9 cellular contexts compared by ENCODE assay signal in the genomic region with DNA sequence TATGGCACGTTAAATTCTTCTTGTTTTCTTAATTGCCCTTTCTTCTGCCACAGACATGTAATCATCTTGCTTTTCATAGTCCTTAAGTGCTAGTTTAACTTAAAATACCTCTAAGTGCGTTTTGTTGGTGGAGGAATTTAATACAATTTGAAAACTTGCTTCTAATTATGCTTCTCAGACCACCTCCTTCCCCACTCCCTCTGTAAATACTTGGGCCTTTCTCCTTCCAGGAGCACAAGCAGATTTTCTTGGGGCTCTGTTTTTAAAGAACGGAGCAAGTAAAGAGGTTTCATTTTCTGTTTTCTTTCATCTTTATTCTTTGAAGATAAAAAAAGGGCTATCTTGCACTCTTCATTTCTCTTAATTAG. TPM values are rescaled to one million over a fixed set of nuclear protein-coding genes. Genes with fewer than 3 reads are reported as not detected.
DNase-seq lines count a peak whose midpoint lies in the region; ATAC-seq, FAIRE-seq and TF ChIP-seq lines count a peak whose summit lies in the region.
"Had no signal": no experiment of that assay in that cellular context is flagged by ENCODE, and none has a peak within 500 bp of the region (broad histone marks: within the 10 kb centered on the region; RNA-seq: fewer than 3 reads in every experiment).

No MANE protein-coding gene starts in this region.

- peak overlapping the region; percentile 96 for H3K9ac ChIP-seq in mesenchymal stem cell (ENCODE audit: low read length)

- H3K27me3 ChIP-seq in H7 (ENCODE audit: control insufficient read depth, insufficient read depth, low read length) (no peaks in the 10 kb centered on the region), adrenal gland (no peaks in the 10 kb centered on the region), mesenchymal stem cell (ENCODE audit: control insufficient read depth in 1 of 2, insufficient read depth in 1 of 2, low read length in 2 of 2) (no peaks in the 10 kb centered on the region)
- H3K27me3 ChIP-seq in CD4-positive, alpha-beta memory T cell (ENCODE audit: insufficient read depth, low read length): no peaks in the 10 kb centered on the region

- no peaks in the 10 kb centered on the region for H3K27me3 Mint-ChIP-seq in CD4-positive, alpha-beta memory T cell

- H3K4me2 ChIP-seq in A549: peak overlapping the region; percentile 61
- peak overlapping the region; percentile 52 for H3K4me2 ChIP-seq in mesenchymal stem cell (ENCODE audit: low read length, poor library complexity, severe bottlenecking)

- H3K4me1 Mint-ChIP-seq in CD4-positive, alpha-beta memory T cell: peaks cover 2 to 8% (median 4%) of the 10 kb centered on the region in 4 donors

- H2AK5ac ChIP-seq in mesenchymal stem cell (ENCODE audit: low read length, severe bottlenecking): no peak overlapping the region

- no peak overlapping the region for H2BK120ac ChIP-seq in mesenchymal stem cell (ENCODE audit: low read depth, low read length)

- H3K9me3 ChIP-seq in A549 (no peaks in the 10 kb centered on the region), adrenal gland (replicated peaks in 1 of 3) (peaks cover 0 to 8% (median 0%) of the 10 kb centered on the region in 3 donors), mesenchymal stem cell (ENCODE audit: control insufficient read depth, low read length) (no peaks in the 10 kb centered on the region)
- H3K9me3 ChIP-seq in CD4-positive, alpha-beta memory T cell (ENCODE audit: control insufficient read depth in 1 of 2, low read length in 2 of 2): no peaks in the 10 kb centered on the region

- no peak overlapping the region for H3K27ac ChIP-seq in A549
- peak overlapping the region in 4 of 5 donors; percentile 30 to 78 (median 51) for H3K27ac ChIP-seq in adrenal gland
- H3K27ac ChIP-seq in mesenchymal stem cell (ENCODE audit: low read length, poor library complexity, severe bottlenecking): peak overlapping the region; percentile 60
- H3K27ac ChIP-seq in CD4-positive, alpha-beta memory T cell (ENCODE audit: low read depth, low read length): no peak overlapping the region

- H3K4me3 ChIP-seq in A549: peak overlapping the region; percentile 24; the same call in 2 of the 3 replicates
- peak overlapping the region; percentile 78 for H3K4me3 ChIP-seq in H7 (ENCODE audit: insufficient read depth, low read depth, low read length)
- peak overlapping the region in 2 of 4 donors; percentile 21 to 54 for H3K4me3 ChIP-seq in adrenal gland
- H3K4me3 ChIP-seq in mesenchymal stem cell (ENCODE audit: insufficient read depth in 1 of 2, low read depth in 1 of 2, low read length in 2 of 2): peak overlapping the region in 1 of 2 experiments; percentile 99
- H3K4me3 ChIP-seq in CD4-positive, alpha-beta memory T cell (ENCODE audit: low read length in 2 of 2): peak overlapping the region in 1 of 2 donors; percentile 54

- no peak overlapping the region for H2AFZ ChIP-seq in mesenchymal stem cell (ENCODE audit: low read depth, low read length)

- no peak overlapping the region for H2BK5ac ChIP-seq in mesenchymal stem cell (ENCODE audit: low read depth, low read length, poor library complexity, severe bottlenecking)

- H3K14ac ChIP-seq in mesenchymal stem cell (ENCODE audit: low read length in 2 of 2): no peak overlapping the region

- FAIRE-seq in A549 (lab: Jason Lieb, UNC): no peak

- TF ChIP-seq EP300 in A549 (IDR thresholded peaks at IDR 0.05): no peak

- H2BK15ac ChIP-seq in mesenchymal stem cell (ENCODE audit: low read depth, poor library complexity, severe bottlenecking): no peak overlapping the region

- peaks cover 0 to 4% (median 0%) of the 10 kb centered on the region in 8 donors for H3K9me3 Mint-ChIP-seq in CD4-positive, alpha-beta memory T cell

- TF ChIP-seq RAD21 in A549 (conservative IDR thresholded peaks at IDR 0.05 in 1 of 2, IDR thresholded peaks at IDR 0.05 in 1 of 2): no peak

- no peaks in the 10 kb centered on the region for H3K36me3 Mint-ChIP-seq in CD4-positive, alpha-beta memory T cell

- no peak overlapping the region for H4K91ac ChIP-seq in mesenchymal stem cell (ENCODE audit: low read length)

- intact Hi-C loops in adrenal gland (cut with DNase I): no loop called here
- intact Hi-C loops in CD4-positive, alpha-beta memory T cell (cut with micrococcal nuclease): no loop called here

- peaks cover 9% of the 10 kb centered on the region for H3K36me3 ChIP-seq in H7 (replicated peaks; ENCODE audit: control insufficient read depth, insufficient read depth, low read length)
- no peaks in the 10 kb centered on the region for H3K36me3 ChIP-seq in adrenal gland (replicated peaks in 1 of 2)
- peaks cover 0 to 29% of the 10 kb centered on the region in 2 experiments for H3K36me3 ChIP-seq in mesenchymal stem cell (ENCODE audit: control insufficient read depth in 1 of 2, insufficient read depth in 2 of 2, low read depth in 1 of 2, low read length in 2 of 2)
- H3K36me3 ChIP-seq in CD4-positive, alpha-beta memory T cell (ENCODE audit: insufficient read depth, low read length): no peaks in the 10 kb centered on the region

- no peak overlapping the region for H3K4ac ChIP-seq in mesenchymal stem cell (ENCODE audit: low read depth in 1 of 2, low read length in 2 of 2)

- no peak overlapping the region for H3K23ac ChIP-seq in mesenchymal stem cell (ENCODE audit: low read length in 2 of 2)

- CTCF ChIA-PET in A549 (lab: Yijun Ruan, JAX): no interaction called here
- CTCF ChIA-PET in CD4-positive, alpha-beta memory T cell (lab: Charles Lee; ENCODE audit: partially characterized antibody): no interaction called here

- H3K79me1 ChIP-seq in mesenchymal stem cell (replicated peaks; ENCODE audit: low read length, poor library complexity, severe bottlenecking): peaks cover 6% of the 10 kb centered on the region

- H3K27ac Mint-ChIP-seq in CD4-positive, alpha-beta memory T cell: no peak overlapping the region

- POLR2A ChIA-PET in A549 (lab: Yijun Ruan, JAX): no interaction called here
- POLR2A ChIA-PET in CD4-positive, alpha-beta memory T cell (lab: Charles Lee; ENCODE audit: partially characterized antibody): no interaction called here

- WGBS in A549 (ENCODE audit: missing lambda C conversion rate): 47% methylated on average over 3 of the region's 3 CpGs
- 4 to 12% (median 7%) methylated on average over 3 of the region's 3 CpGs for WGBS in adrenal gland, 4 donors
- WGBS in mesenchymal stem cell: 0% methylated on average over 1 of the region's 3 CpGs

- H3K4me3 Mint-ChIP-seq in CD4-positive, alpha-beta memory T cell: no peak overlapping the region

- H3K4me1 ChIP-seq in A549 (no peaks in the 10 kb centered on the region), adrenal gland (replicated peaks in 1 of 2) (peaks cover 0 to 8% of the 10 kb centered on the region in 2 donors), mesenchymal stem cell (ENCODE audit: control insufficient read depth, insufficient read depth, low read depth, low read length) (no peaks in the 10 kb centered on the region)
- peaks cover 8% of the 10 kb centered on the region for H3K4me1 ChIP-seq in CD4-positive, alpha-beta memory T cell (ENCODE audit: insufficient read depth, low read length)

- ATAC-seq in A549 (no peak), HG03571 (IDR thresholded peaks at IDR 0.05; ENCODE audit: unreplicated experiment) (no peak), GM19455 (IDR thresholded peaks at IDR 0.05; ENCODE audit: unreplicated experiment) (no peak)

- TF ChIP-seq CTCF in A549 (IDR thresholded peaks at IDR 0.05) (no peak), adrenal gland (IDR thresholded peaks at IDR 0.05) (no peak)

- TF ChIP-seq POLR2A in A549 (IDR thresholded peaks at IDR 0.05; ENCODE audit: low read length): no peak
- TF ChIP-seq POLR2A in adrenal gland (IDR thresholded peaks at IDR 0.05): no peak

- no peak overlapping the region for H2BK12ac ChIP-seq in mesenchymal stem cell (ENCODE audit: low read length in 2 of 2)

- no peak overlapping the region for H3K18ac ChIP-seq in mesenchymal stem cell (ENCODE audit: low read depth in 1 of 2, low read length in 2 of 2)

- no peak for DNase-seq in A549 (ENCODE audit: low read depth in 1 of 2, low spot score in 1 of 2)
- no peak for DNase-seq in H7
- DNase-seq in adrenal gland: no peak
- peak; percentile 64 for DNase-seq in mesenchymal stem cell
- DNase-seq in CD4-positive, alpha-beta memory T cell: no peak
- no peak for DNase-seq in GM19238 (ENCODE audit: insufficient read length, low spot score)
- DNase-seq: DMS79 treated with DMSO at 0.1 percent for 48 hours had no signal

- no peak overlapping the region for H4K8ac ChIP-seq in mesenchymal stem cell (ENCODE audit: low read length)

TF ChIP-seq in A549, 52 proteins besides CTCF, POLR2A, EP300 and RAD21 (continues in another document):
- no peak for TF ChIP-seq ZC3H11A (IDR thresholded peaks at IDR 0.05)
- no peak for TF ChIP-seq MAFK (IDR thresholded peaks at IDR 0.05; ENCODE audit: partially characterized antibody)
- TF ChIP-seq HOXA7 (CRISPR knock-in tag; IDR thresholded peaks at IDR 0.05): no peak
- TF ChIP-seq, protein P1, sequence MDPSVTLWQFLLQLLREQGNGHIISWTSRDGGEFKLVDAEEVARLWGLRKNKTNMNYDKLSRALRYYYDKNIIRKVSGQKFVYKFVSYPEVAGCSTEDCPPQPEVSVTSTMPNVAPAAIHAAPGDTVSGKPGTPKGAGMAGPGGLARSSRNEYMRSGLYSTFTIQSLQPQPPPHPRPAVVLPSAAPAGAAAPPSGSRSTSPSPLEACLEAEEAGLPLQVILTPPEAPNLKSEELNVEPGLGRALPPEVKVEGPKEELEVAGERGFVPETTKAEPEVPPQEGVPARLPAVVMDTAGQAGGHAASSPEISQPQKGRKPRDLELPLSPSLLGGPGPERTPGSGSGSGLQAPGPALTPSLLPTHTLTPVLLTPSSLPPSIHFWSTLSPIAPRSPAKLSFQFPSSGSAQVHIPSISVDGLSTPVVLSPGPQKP (IDR thresholded peaks at IDR 0.05; ENCODE audit: low read depth, low read length): no peak
- no peak for TF ChIP-seq SMC3 (IDR thresholded peaks at IDR 0.05)
- TF ChIP-seq KDM5A (IDR thresholded peaks at IDR 0.05): no peak
- TF ChIP-seq HDAC2 (IDR thresholded peaks at IDR 0.05): no peak
- no peak for TF ChIP-seq GATA3 (IDR thresholded peaks at IDR 0.05; ENCODE audit: borderline replicate concordance)
- no peak for TF ChIP-seq HOXB5 (CRISPR knock-in tag; IDR thresholded peaks at IDR 0.05)

RNA-seq across cellular contexts. Expression of a gene that starts 0.6 kb away (rescaled TPM):
- 0.04 TPM in 1 of 2 replicates, not detected in the other for polyA plus RNA-seq in A549 (2011; rRNA removed)
- under 0.01 TPM in 1 of 2 replicates, not detected in the other for polyA plus RNA-seq in A549 (2012; cell fraction: cytosol; rRNA removed)
- not detected in 2 replicates for polyA plus RNA-seq in A549 (2012; cell fraction: nucleus; rRNA removed)
- polyA plus RNA-seq in A549 (2017; fragmentation: RNase III; extraction: RNeasy Plus Mini Kit Qiagen cat#74134 plus additional on column Dnase treatment): not detected in 3 replicates
- 0.04 and 0.24 TPM in 2 replicates for polyA minus RNA-seq in A549 (2011; rRNA and poly(A)+ RNA removed)
- total RNA-seq in H7 (2014; rRNA removed; shearing (Covaris generic)): 26.7 and 35.6 TPM in 2 replicates
- 10 to 100 TPM in 3 of 8 donors, 1 to 10 TPM in 5; 3.0 to 26.3 (median 8.8) TPM for total RNA-seq in adrenal gland
- polyA plus RNA-seq in adrenal gland: 1 to 10 TPM; 2.6 to 6.6 (median 3.6) TPM
- polyA plus RNA-seq in mesenchymal stem cell (2013, experiment 1 of 2): 160 TPM
- 161 TPM for polyA plus RNA-seq in mesenchymal stem cell (2013, experiment 2 of 2)
- total RNA-seq in CD4-positive, alpha-beta memory T cell: under 1 TPM in 1 of 2 experiments, not detected in 1; 0.20 TPM
- under 1 TPM in 1 of 2 donors, not detected in 1; 0.17 TPM for polyA plus RNA-seq in CD4-positive, alpha-beta memory T cell

Comparison
In these comparisons a context has a peak if more than half of its experiments do, and no peak if none do; other contexts are left out.
1. H3K27ac ChIP-seq: peak in adrenal gland (4 of 5) and mesenchymal stem cell (single experiment); none in A549 (0 of 2) and CD4-positive, alpha-beta memory T cell (single experiment).